Comparison of ENCODE assay signal across 8 cellular contexts in the genomic region with DNA sequence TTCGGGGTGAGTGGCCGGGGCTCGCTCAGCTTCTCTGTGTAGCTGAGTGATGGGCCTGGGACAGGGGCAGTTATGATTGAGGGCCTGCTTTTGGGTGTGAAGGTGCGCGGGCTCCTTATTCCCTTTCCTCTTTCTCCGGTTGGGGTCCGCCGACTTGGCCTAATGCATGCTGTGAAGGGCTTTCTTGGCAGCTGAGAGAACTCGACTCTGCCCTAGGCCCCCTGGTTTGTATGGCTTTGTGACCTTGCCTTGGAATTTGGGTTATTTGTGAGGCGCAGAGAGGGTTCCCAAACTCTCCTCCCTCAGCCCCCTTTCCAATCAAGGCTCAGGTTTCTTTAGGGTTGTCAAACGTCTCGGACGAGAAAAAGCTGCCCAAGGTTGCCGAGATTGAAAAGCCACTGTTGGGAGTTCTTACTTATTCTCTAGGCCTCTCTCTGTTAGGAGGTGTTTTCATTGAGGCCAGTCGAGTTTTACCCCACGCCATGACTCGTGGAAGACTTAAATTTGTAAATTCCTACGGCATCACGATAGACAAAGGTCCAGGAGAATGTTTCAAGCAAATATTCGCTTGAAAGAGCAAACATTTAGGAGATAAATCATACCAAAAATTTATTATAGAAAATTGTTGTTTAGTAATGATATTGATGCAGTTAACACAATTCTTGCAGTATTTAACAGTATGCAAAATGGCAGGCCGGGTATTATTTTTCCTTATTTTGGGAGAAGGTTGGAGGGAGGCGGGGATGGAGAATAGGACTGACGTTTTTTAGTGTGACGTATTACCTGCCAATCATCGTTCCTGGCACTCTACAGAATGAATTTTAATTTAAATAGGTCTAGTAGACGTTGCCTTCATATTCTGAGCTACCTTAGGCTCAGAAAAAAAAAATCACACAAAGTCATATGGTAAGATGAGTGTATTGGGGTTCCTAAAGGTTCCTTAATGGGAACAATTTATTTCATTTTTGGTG. TPM values are rescaled to one million over a fixed set of nuclear protein-coding genes. Genes with fewer than 3 reads are reported as not detected.
DNase-seq lines count a peak whose midpoint lies in the region; ATAC-seq and TF ChIP-seq lines count a peak whose summit lies in the region.

No MANE protein-coding gene starts in this region.

- no peak for TF ChIP-seq CTCF in CD14-positive monocyte (IDR thresholded peaks at IDR 0.05)
- TF ChIP-seq CTCF in retinal pigment epithelial cell (conservative IDR thresholded peaks at IDR 0.05; ENCODE audit: low read depth, low read length) = no peak

- peak overlapping the region; percentile 95 to 99 (median 97) for H3K27ac Mint-ChIP-seq in CD14-positive monocyte
- peak overlapping the region; percentile 91 for H3K27ac Mint-ChIP-seq in activated T-helper 1 cell treated with anti-CD3 and anti-CD28 coated beads, Interleukin-12 subunit alpha, Interleukin-12 subunit beta, Interleukin-2, Interleukin-4 antibody, amounts not matched to agents 30 ng/mL and 10 ng/mL and 1 ng/mL, durations not matched to agents 14 hours and 24 hours and 36 hours

- peaks cover 0 to 6% (median 0%) of the 10 kb centered on the region in 7 donors for H3K9me3 Mint-ChIP-seq in CD14-positive monocyte
- no peaks in the 10 kb centered on the region for H3K9me3 Mint-ChIP-seq in activated T-helper 1 cell treated with anti-CD3 and anti-CD28 coated beads, Interleukin-12 subunit alpha, Interleukin-12 subunit beta, Interleukin-2, Interleukin-4 antibody, amounts not matched to agents 30 ng/mL and 10 ng/mL and 1 ng/mL, durations not matched to agents 14 hours and 24 hours and 36 hours

- H3K4me3 Mint-ChIP-seq in CD14-positive monocyte = peak overlapping the region; percentile 94 to 99
- H3K4me3 Mint-ChIP-seq in activated T-helper 1 cell treated with anti-CD3 and anti-CD28 coated beads, Interleukin-12 subunit alpha, Interleukin-12 subunit beta, Interleukin-2, Interleukin-4 antibody, amounts not matched to agents 30 ng/mL and 10 ng/mL and 1 ng/mL, durations not matched to agents 14 hours and 24 hours and 36 hours = peak overlapping the region; percentile 98

- DNase-seq in CD14-positive monocyte (ENCODE audit: low spot score) = no peak
- no peak for DNase-seq in activated T-helper 1 cell treated with anti-CD3 and anti-CD28 coated beads, Interleukin-12 subunit alpha, Interleukin-12 subunit beta, Interleukin-2, Interleukin-4 antibody, amounts not matched to agents 30 ng/mL and 10 ng/mL and 1 ng/mL, durations not matched to agents 14 hours and 24 hours and 36 hours (ENCODE audit: low spot score)
- no peak for DNase-seq in left ventricle myocardium superior
- DNase-seq in retinal pigment epithelial cell (ENCODE audit: low read depth) = no peak
- DNase-seq in activated CD4-positive, CD25-positive, alpha-beta regulatory T cell (lab: John Stamatoyannopoulos, UW) = no peak
- DNase-seq in NCI-H2107 treated with DMSO at 0.1 percent for 48 hours (lab: John Stamatoyannopoulos, UW; ENCODE audit: unreplicated experiment) = no peak

- H3K4me1 Mint-ChIP-seq in CD14-positive monocyte = peaks cover 21% of the 10 kb centered on the region
- H3K4me1 Mint-ChIP-seq in activated T-helper 1 cell treated with anti-CD3 and anti-CD28 coated beads, Interleukin-12 subunit alpha, Interleukin-12 subunit beta, Interleukin-2, Interleukin-4 antibody, amounts not matched to agents 30 ng/mL and 10 ng/mL and 1 ng/mL, durations not matched to agents 14 hours and 24 hours and 36 hours (ENCODE audit: low read depth) = peaks cover 42% of the 10 kb centered on the region

- peak overlapping the region; percentile 80 for H3K4me3 ChIP-seq in retinal pigment epithelial cell (ENCODE audit: low read length)

- intact Hi-C loops in CD14-positive monocyte (cut with micrococcal nuclease) = no loop called here
- intact Hi-C loops in activated T-helper 1 cell treated with anti-CD3 and anti-CD28 coated beads, Interleukin-12 subunit alpha, Interleukin-12 subunit beta, Interleukin-2, Interleukin-4 antibody, amounts not matched to agents 30 ng/mL and 10 ng/mL and 1 ng/mL, durations not matched to agents 14 hours and 24 hours and 36 hours (cut with micrococcal nuclease) = loop anchor here (1.0 to 10.0 kb wide), 18 partner anchors 9 to 1902 kb away; a partner anchor contains a TSS
- intact Hi-C loops in left ventricle myocardium superior (cut with micrococcal nuclease) = no loop called here

- peaks cover 0 to 1% (median 0%) of the 10 kb centered on the region in 3 donors for H3K27me3 Mint-ChIP-seq in CD14-positive monocyte (ENCODE audit: low read depth in 3 of 3)
- no peaks in the 10 kb centered on the region for H3K27me3 Mint-ChIP-seq in activated T-helper 1 cell treated with anti-CD3 and anti-CD28 coated beads, Interleukin-12 subunit alpha, Interleukin-12 subunit beta, Interleukin-2, Interleukin-4 antibody, amounts not matched to agents 30 ng/mL and 10 ng/mL and 1 ng/mL, durations not matched to agents 14 hours and 24 hours and 36 hours (ENCODE audit: insufficient read depth)

- peaks cover 22 to 25% of the 10 kb centered on the region in 2 donors for H3K36me3 Mint-ChIP-seq in CD14-positive monocyte
- H3K36me3 Mint-ChIP-seq in activated T-helper 1 cell treated with anti-CD3 and anti-CD28 coated beads, Interleukin-12 subunit alpha, Interleukin-12 subunit beta, Interleukin-2, Interleukin-4 antibody, amounts not matched to agents 30 ng/mL and 10 ng/mL and 1 ng/mL, durations not matched to agents 14 hours and 24 hours and 36 hours (ENCODE audit: low read depth) = peaks cover 18% of the 10 kb centered on the region

- ATAC-seq in GM19328 (IDR thresholded peaks at IDR 0.05; ENCODE audit: unreplicated experiment) = peak; percentile 21
- peak; percentile 28 for ATAC-seq in HG03439 (IDR thresholded peaks at IDR 0.05; ENCODE audit: unreplicated experiment)
- ATAC-seq in left ventricle myocardium superior = peak; percentile 25

RNA-seq across cellular contexts. Expression of a gene that starts 0.7 kb away (rescaled TPM):
- 10 to 100 TPM; 17.5 to 19.5 TPM for polyA plus RNA-seq in CD14-positive monocyte
- 32.0 TPM in 2 replicates for total RNA-seq in activated T-helper 1 cell treated with anti-CD3 and anti-CD28 coated beads, Interleukin-12 subunit alpha, Interleukin-12 subunit beta, Interleukin-2, Interleukin-4 antibody, amounts not matched to agents 30 ng/mL and 10 ng/mL and 1 ng/mL, durations not matched to agents 14 hours and 24 hours and 36 hours
- total RNA-seq in left ventricle myocardium superior = 147 TPM

RNA-seq across cellular contexts. Expression of a gene that starts 0.9 kb away (rescaled TPM):
- polyA plus RNA-seq in CD14-positive monocyte = 10 to 100 TPM; 22.9 to 25.4 TPM
- 26.3 and 26.8 TPM in 2 replicates for total RNA-seq in activated T-helper 1 cell treated with anti-CD3 and anti-CD28 coated beads, Interleukin-12 subunit alpha, Interleukin-12 subunit beta, Interleukin-2, Interleukin-4 antibody, amounts not matched to agents 30 ng/mL and 10 ng/mL and 1 ng/mL, durations not matched to agents 14 hours and 24 hours and 36 hours
- total RNA-seq in left ventricle myocardium superior = 25.5 TPM
